In the genomic region with DNA sequence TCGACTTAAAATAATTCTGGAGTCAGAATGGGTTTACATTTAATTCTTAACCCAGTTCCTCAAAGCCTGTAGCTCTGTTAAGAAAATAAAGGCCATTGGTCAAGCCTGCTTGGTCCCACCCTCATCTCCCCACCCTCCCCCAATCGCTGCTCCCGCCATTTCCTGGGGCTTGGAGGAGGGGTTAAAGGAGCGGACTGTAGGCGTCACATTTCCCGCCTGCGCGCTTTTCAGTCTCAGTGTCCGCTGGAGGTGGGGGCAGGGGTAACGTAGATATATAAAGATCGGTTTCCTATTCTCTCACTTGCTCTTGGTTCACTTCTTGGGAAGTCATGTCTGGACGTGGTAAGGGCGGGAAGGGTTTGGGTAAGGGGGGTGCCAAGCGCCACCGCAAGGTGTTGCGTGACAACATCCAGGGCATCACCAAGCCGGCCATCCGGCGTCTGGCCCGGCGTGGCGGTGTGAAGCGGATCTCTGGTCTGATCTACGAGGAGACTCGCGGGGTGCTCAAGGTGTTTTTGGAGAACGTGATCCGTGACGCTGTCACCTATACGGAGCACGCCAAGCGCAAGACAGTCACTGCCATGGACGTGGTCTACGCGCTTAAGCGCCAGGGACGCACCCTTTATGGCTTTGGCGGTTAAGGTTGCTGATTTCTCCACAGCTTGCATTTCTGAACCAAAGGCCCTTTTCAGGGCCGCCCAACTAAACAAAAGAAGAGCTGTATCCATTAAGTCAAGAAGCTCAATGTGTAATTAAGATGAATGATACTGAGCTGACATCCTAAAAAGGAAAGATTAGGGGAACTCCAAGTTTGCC, we compare ENCODE assay signal across 8 cellular contexts. TPM values are rescaled to one million over a fixed set of nuclear protein-coding genes. Genes with fewer than 3 reads are reported as not detected.
DNase-seq lines count a peak whose midpoint lies in the region; ATAC-seq and TF ChIP-seq lines count a peak whose summit lies in the region.

No MANE protein-coding gene starts in this region.

- H3K36me3 Mint-ChIP-seq in dendritic cell treated with granulocyte-macrophage colony-stimulating factor and Interleukin-4, amounts not matched to agents 40 ng/mL and 50 ng/mL, for 4 days (ENCODE audit: low read depth): peaks cover 7% of the 10 kb centered on the region

- ATAC-seq in GM19397 (IDR thresholded peaks at IDR 0.05; ENCODE audit: unreplicated experiment) (peak; percentile 56), HG03565 (IDR thresholded peaks at IDR 0.05; ENCODE audit: unreplicated experiment) (peak; percentile 27)

- intact Hi-C loops in dendritic cell treated with granulocyte-macrophage colony-stimulating factor and Interleukin-4, amounts not matched to agents 40 ng/mL and 50 ng/mL, for 4 days (cut with micrococcal nuclease): loop anchor here (10.0 kb wide), 1 partner anchor 1113 kb away; a partner anchor contains a TSS

- H3K4me2 ChIP-seq in BLaER1 treated with 17β-estradiol and CSF1 and Interleukin-3, amounts not matched to agents 10 nM and 100 nM: peak overlapping the region; percentile 84 to 97 (median 93)

- H4K20me1 ChIP-seq in BLaER1 treated with 17β-estradiol and CSF1 and Interleukin-3, amounts not matched to agents 10 nM and 100 nM: no peaks in the 10 kb centered on the region

- peak; percentile 1 for TF ChIP-seq CTCF in liver (IDR thresholded peaks at IDR 0.05; ENCODE audit: low read depth, low read length, missing input control)

- peak overlapping the region; percentile 95 for H3K4me3 Mint-ChIP-seq in dendritic cell treated with granulocyte-macrophage colony-stimulating factor and Interleukin-4, amounts not matched to agents 40 ng/mL and 50 ng/mL, for 4 days

- peak overlapping the region; percentile 100 for H3K27ac Mint-ChIP-seq in dendritic cell treated with granulocyte-macrophage colony-stimulating factor and Interleukin-4, amounts not matched to agents 40 ng/mL and 50 ng/mL, for 4 days

- H3K4me3 ChIP-seq in BLaER1 treated with 17β-estradiol and CSF1 and Interleukin-3, amounts not matched to agents 10 nM and 100 nM: peak overlapping the region; percentile 70 to 82 (median 74)
- peak overlapping the region; percentile 55 to 88 (median 70) for H3K4me3 ChIP-seq in liver (ENCODE audit: low read depth in 1 of 3, low read length in 3 of 3)

- H3K27me3 ChIP-seq in BLaER1 treated with 17β-estradiol and CSF1 and Interleukin-3, amounts not matched to agents 10 nM and 100 nM: no peaks in the 10 kb centered on the region
- no peaks in the 10 kb centered on the region for H3K27me3 ChIP-seq in liver (ENCODE audit: control insufficient read depth in 4 of 4, insufficient read depth in 4 of 4, low read length in 3 of 4)

- DNase-seq in NCI-H748 treated with DMSO at 0.1 percent for 48 hours (lab: John Stamatoyannopoulos, UW): peak; percentile 99
- peak; percentile 57 to 81 for DNase-seq in activated CD4-positive, alpha-beta T cell treated with anti-CD3 and anti-CD28 coated beads, Interleukin-2, amount 50 U/mL, for 24 hours (ENCODE audit: low read depth in 1 of 2, low spot score in 1 of 2)
- peak; percentile 83 for DNase-seq in stimulated activated CD4-positive, alpha-beta T cell treated with anti-CD3 and anti-CD28 coated beads, Interleukin-4, amount 100 ng/mL, for 24 hours

- H3K4me1 ChIP-seq in BLaER1 treated with 17β-estradiol and CSF1 and Interleukin-3, amounts not matched to agents 10 nM and 100 nM: peaks cover 21 to 33% (median 27%) of the 10 kb centered on the region in 10 experiments
- peaks cover 0 to 34% (median 9%) of the 10 kb centered on the region in 4 donors for H3K4me1 ChIP-seq in liver (ENCODE audit: control insufficient read depth in 4 of 4, insufficient read depth in 4 of 4, low read length in 3 of 4)

- H3K9ac ChIP-seq in BLaER1 treated with 17β-estradiol and CSF1 and Interleukin-3, amounts not matched to agents 10 nM and 100 nM: peak overlapping the region; percentile 89 to 97 (median 95)
- H3K9ac ChIP-seq in liver (ENCODE audit: low read depth in 1 of 2, low read length in 2 of 2): peak overlapping the region; percentile 88 to 89

- peak overlapping the region; percentile 91 to 99 (median 98) for H3K27ac ChIP-seq in BLaER1 treated with 17β-estradiol and CSF1 and Interleukin-3, amounts not matched to agents 10 nM and 100 nM
- peak overlapping the region; percentile 97 to 98 for H3K27ac ChIP-seq in liver (ENCODE audit: low read depth in 1 of 2, low read length in 2 of 2)

- no peaks in the 10 kb centered on the region for H3K36me3 ChIP-seq in BLaER1 treated with 17β-estradiol and CSF1 and Interleukin-3, amounts not matched to agents 10 nM and 100 nM
- H3K36me3 ChIP-seq in liver (ENCODE audit: control insufficient read depth in 4 of 4, insufficient read depth in 3 of 4, low read depth in 1 of 4, low read length in 3 of 4): no peaks in the 10 kb centered on the region

- H3K9me3 ChIP-seq in BLaER1 treated with 17β-estradiol and CSF1 and Interleukin-3, amounts not matched to agents 10 nM and 100 nM (replicated peaks in 1 of 11): peaks cover 24 to 35% (median 32%) of the 10 kb centered on the region in 11 experiments
- H3K9me3 ChIP-seq in liver (ENCODE audit: control insufficient read depth in 4 of 4, low read length in 3 of 4): no peaks in the 10 kb centered on the region

- 1% methylated on average over 39 of the region's 39 CpGs for WGBS in liver

- H3K9me3 Mint-ChIP-seq in dendritic cell treated with granulocyte-macrophage colony-stimulating factor and Interleukin-4, amounts not matched to agents 40 ng/mL and 50 ng/mL, for 4 days: no peaks in the 10 kb centered on the region

- no peaks in the 10 kb centered on the region for H3K27me3 Mint-ChIP-seq in dendritic cell treated with granulocyte-macrophage colony-stimulating factor and Interleukin-4, amounts not matched to agents 40 ng/mL and 50 ng/mL, for 4 days

- H3K4me1 Mint-ChIP-seq in dendritic cell treated with granulocyte-macrophage colony-stimulating factor and Interleukin-4, amounts not matched to agents 40 ng/mL and 50 ng/mL, for 4 days (ENCODE audit: low read depth): peaks cover 27% of the 10 kb centered on the region

- no peak for TF ChIP-seq RAD21 in liver (IDR thresholded peaks at IDR 0.05)

TF ChIP-seq in liver, 16 proteins besides CTCF, POLR2A, EP300 and RAD21 (continues in another document):
- TF ChIP-seq YY1 (IDR thresholded peaks at IDR 0.05) (peak; percentile 91), FOXA1 (IDR thresholded peaks at IDR 0.05) (no peak), GABPA (IDR thresholded peaks at IDR 0.05 in 1 of 2, conservative IDR thresholded peaks at IDR 0.05 in 1 of 2) (peak in 1 of 2 donors; percentile 37), HNF4G (IDR thresholded peaks at IDR 0.05) (no peak), MAX (IDR thresholded peaks at IDR 0.05) (no peak), FOXA2 (IDR thresholded peaks at IDR 0.05) (no peak), RXRA (IDR thresholded peaks at IDR 0.05) (peak in 1 of 2 donors; percentile 10), TAF1 (conservative IDR thresholded peaks at IDR 0.05) (peak; percentile 78), HNF4A (conservative IDR thresholded peaks at IDR 0.05) (peak in 1 of 2 donors; percentile 8), NR2F2 (IDR thresholded peaks at IDR 0.05) (no peak), ATF3 (IDR thresholded peaks at IDR 0.05) (no peak), EGR1 (IDR thresholded peaks at IDR 0.05; ENCODE audit: low read depth in 2 of 2) (no peak)
- TF ChIP-seq, protein P1, sequence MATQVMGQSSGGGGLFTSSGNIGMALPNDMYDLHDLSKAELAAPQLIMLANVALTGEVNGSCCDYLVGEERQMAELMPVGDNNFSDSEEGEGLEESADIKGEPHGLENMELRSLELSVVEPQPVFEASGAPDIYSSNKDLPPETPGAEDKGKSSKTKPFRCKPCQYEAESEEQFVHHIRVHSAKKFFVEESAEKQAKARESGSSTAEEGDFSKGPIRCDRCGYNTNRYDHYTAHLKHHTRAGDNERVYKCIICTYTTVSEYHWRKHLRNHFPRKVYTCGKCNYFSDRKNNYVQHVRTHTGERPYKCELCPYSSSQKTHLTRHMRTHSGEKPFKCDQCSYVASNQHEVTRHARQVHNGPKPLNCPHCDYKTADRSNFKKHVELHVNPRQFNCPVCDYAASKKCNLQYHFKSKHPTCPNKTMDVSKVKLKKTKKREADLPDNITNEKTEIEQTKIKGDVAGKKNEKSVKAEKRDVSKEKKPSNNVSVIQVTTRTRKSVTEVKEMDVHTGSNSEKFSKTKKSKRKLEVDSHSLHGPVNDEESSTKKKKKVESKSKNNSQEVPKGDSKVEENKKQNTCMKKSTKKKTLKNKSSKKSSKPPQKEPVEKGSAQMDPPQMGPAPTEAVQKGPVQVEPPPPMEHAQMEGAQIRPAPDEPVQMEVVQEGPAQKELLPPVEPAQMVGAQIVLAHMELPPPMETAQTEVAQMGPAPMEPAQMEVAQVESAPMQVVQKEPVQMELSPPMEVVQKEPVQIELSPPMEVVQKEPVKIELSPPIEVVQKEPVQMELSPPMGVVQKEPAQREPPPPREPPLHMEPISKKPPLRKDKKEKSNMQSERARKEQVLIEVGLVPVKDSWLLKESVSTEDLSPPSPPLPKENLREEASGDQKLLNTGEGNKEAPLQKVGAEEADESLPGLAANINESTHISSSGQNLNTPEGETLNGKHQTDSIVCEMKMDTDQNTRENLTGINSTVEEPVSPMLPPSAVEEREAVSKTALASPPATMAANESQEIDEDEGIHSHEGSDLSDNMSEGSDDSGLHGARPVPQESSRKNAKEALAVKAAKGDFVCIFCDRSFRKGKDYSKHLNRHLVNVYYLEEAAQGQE (IDR thresholded peaks at IDR 0.05): peak; percentile 71
- TF ChIP-seq, protein P2, sequence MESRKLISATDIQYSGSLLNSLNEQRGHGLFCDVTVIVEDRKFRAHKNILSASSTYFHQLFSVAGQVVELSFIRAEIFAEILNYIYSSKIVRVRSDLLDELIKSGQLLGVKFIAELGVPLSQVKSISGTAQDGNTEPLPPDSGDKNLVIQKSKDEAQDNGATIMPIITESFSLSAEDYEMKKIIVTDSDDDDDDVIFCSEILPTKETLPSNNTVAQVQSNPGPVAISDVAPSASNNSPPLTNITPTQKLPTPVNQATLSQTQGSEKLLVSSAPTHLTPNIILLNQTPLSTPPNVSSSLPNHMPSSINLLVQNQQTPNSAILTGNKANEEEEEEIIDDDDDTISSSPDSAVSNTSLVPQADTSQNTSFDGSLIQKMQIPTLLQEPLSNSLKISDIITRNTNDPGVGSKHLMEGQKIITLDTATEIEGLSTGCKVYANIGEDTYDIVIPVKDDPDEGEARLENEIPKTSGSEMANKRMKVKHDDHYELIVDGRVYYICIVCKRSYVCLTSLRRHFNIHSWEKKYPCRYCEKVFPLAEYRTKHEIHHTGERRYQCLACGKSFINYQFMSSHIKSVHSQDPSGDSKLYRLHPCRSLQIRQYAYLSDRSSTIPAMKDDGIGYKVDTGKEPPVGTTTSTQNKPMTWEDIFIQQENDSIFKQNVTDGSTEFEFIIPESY (IDR thresholded peaks at IDR 0.05): peak; percentile 39

RNA-seq across cellular contexts. Expression of gene TRIM38, which starts 59.0 kb away (rescaled TPM):
- 1 to 10 TPM; 2.9 to 3.9 TPM for total RNA-seq in liver
- 1 to 10 TPM; 1.5 to 2.8 TPM for polyA plus RNA-seq in liver

Comparison
In these comparisons a context has a peak if more than half of its experiments do, and no peak if none do; other contexts are left out.
1. Peak in every context shown above with its lines: DNase-seq, ATAC-seq, H3K4me3 ChIP-seq and H3K27ac ChIP-seq.